Comparison of ENCODE assay signal across 13 cellular contexts in genomic region chr2:134692461-134692860, GRCh38. TPM values are rescaled to one million over a fixed set of nuclear protein-coding genes. Genes with fewer than 3 reads are reported as not detected.
DNase-seq lines count a peak whose midpoint lies in the region; ATAC-seq and TF ChIP-seq lines count a peak whose summit lies in the region.
"Had no signal": no experiment of that assay in that cellular context is flagged by ENCODE, and none has a peak within 500 bp of the region (broad histone marks: within the 10 kb centered on the region; RNA-seq: fewer than 3 reads in every experiment).

No MANE protein-coding gene starts in this region.

- H3K27ac Mint-ChIP-seq in activated CD4-positive, alpha-beta T cell treated with anti-CD3 and anti-CD28 coated beads for 36 hours: no peak overlapping the region
- H3K27ac Mint-ChIP-seq in stimulated activated memory B cell treated with anti-CD40 and anti-IgM and Interleukin-4, amounts not matched to agents 10 μg/mL and 1 μg/mL and 100 μg/mL, for 72 hours: no peak overlapping the region

- CTCF ChIA-PET in activated CD4-positive, alpha-beta T cell treated with anti-CD3 and anti-CD28 coated beads for 36 hours (lab: Charles Lee): no interaction called here
- CTCF ChIA-PET in HCT116 (lab: Charles Lee) (no interaction called here), HEK293T (lab: Yijun Ruan, JAX) (no interaction called here)

- no peak overlapping the region for H3K4me2 ChIP-seq in HCT116 (ENCODE audit: low read length)
- H3K4me2 ChIP-seq in OCI-LY3 (ENCODE audit: low read length): peak overlapping the region; percentile 68
- H3K4me2 ChIP-seq: PC-9 had no signal

- no peaks in the 10 kb centered on the region for H3K9me2 ChIP-seq in HCT116 (ENCODE audit: insufficient read depth)

- no peak overlapping the region for H3K4me3 ChIP-seq in HCT116 (replicated peaks in 1 of 2; ENCODE audit: low read depth in 1 of 2, low read length in 2 of 2)
- peak overlapping the region; percentile 51 for H3K4me3 ChIP-seq in OCI-LY3 (ENCODE audit: low read length)
- H3K4me3 ChIP-seq: PC-9 had no signal

- no peak for TF ChIP-seq RAD21 in HCT116 (IDR thresholded peaks at IDR 0.05; ENCODE audit: low read depth)

- peak; percentile 33 for ATAC-seq in activated CD4-positive, alpha-beta T cell treated with anti-CD3 and anti-CD28 coated beads for 36 hours
- peak; percentile 88 for ATAC-seq in HCT116
- peak; percentile 80 for ATAC-seq in stimulated activated memory B cell treated with anti-CD40 and anti-IgM and Interleukin-4, amounts not matched to agents 10 μg/mL and 1 μg/mL and 100 μg/mL, for 72 hours

- intact Hi-C loops in activated CD4-positive, alpha-beta T cell treated with anti-CD3 and anti-CD28 coated beads for 36 hours (cut with DNase I, micrococcal nuclease): no loop called here
- intact Hi-C loops in HCT116 (cut with micrococcal nuclease): no loop called here

- H3K27me3 ChIP-seq in HCT116 (ENCODE audit: insufficient read depth, low read length) (peaks cover 9% of the 10 kb centered on the region; the same call in 1 of the 2 replicates), OCI-LY3 (ENCODE audit: low read depth, low read length) (no peaks in the 10 kb centered on the region)

- peak in 2 of 3 experiments; percentile 28 to 32; a peak in 2 of 6 replicates for TF ChIP-seq CTCF in HCT116 (IDR thresholded peaks at IDR 0.05 in 2 of 3, conservative IDR thresholded peaks at IDR 0.05 in 1 of 3; ENCODE audit: borderline replicate concordance in 1 of 3, insufficient read depth in 1 of 3, low read depth in 2 of 3, low read length in 2 of 3)
- peak; percentile 65 for TF ChIP-seq CTCF in OCI-LY3 (IDR thresholded peaks at IDR 0.05; ENCODE audit: low read depth, low read length)

- no peak overlapping the region for H3K4me3 Mint-ChIP-seq in activated CD4-positive, alpha-beta T cell treated with anti-CD3 and anti-CD28 coated beads for 36 hours
- H3K4me3 Mint-ChIP-seq in stimulated activated memory B cell treated with anti-CD40 and anti-IgM and Interleukin-4, amounts not matched to agents 10 μg/mL and 1 μg/mL and 100 μg/mL, for 72 hours: no peak overlapping the region

- H4K20me1 ChIP-seq in HCT116 (ENCODE audit: insufficient read depth): no peaks in the 10 kb centered on the region
- H4K20me1 ChIP-seq in OCI-LY3 (ENCODE audit: insufficient read depth, low read length): peaks cover 12% of the 10 kb centered on the region; the same call in 1 of the 2 replicates

- peaks cover 2% of the 10 kb centered on the region for H3K27me3 Mint-ChIP-seq in activated CD4-positive, alpha-beta T cell treated with anti-CD3 and anti-CD28 coated beads for 36 hours
- no peaks in the 10 kb centered on the region for H3K27me3 Mint-ChIP-seq in stimulated activated memory B cell treated with anti-CD40 and anti-IgM and Interleukin-4, amounts not matched to agents 10 μg/mL and 1 μg/mL and 100 μg/mL, for 72 hours

- H2AFZ ChIP-seq in HCT116 (ENCODE audit: low read depth, low read length, poor library complexity, severe bottlenecking): no peak overlapping the region
- H2AFZ ChIP-seq in OCI-LY3 (ENCODE audit: low read depth, low read length): no peak overlapping the region
- H2AFZ ChIP-seq: PC-9 had no signal

- no peak for DNase-seq in activated CD4-positive, alpha-beta T cell treated with anti-CD3 and anti-CD28 coated beads for 36 hours
- no peak for DNase-seq in activated CD4-positive, alpha-beta T cell treated with anti-CD3 and anti-CD28 coated beads for 1 hour
- DNase-seq in HCT116 (ENCODE audit: low read depth, low spot score) (no peak), HEK293T (ENCODE audit: extremely low spot score) (no peak), DMS153 treated with DMSO at 0.1 percent for 48 hours (lab: John Stamatoyannopoulos, UW; ENCODE audit: unreplicated experiment) (no peak), DMS114 treated with DMSO at 0.1 percent for 48 hours (lab: John Stamatoyannopoulos, UW; ENCODE audit: unreplicated experiment) (no peak)
- DNase-seq: cerebellar nuclear complex; kidney; NCI-H1092; PC-9; stimulated activated CD4-positive, alpha-beta T cell treated with anti-CD3 and anti-CD28 coated beads, Interleukin-2, amount 100 ng/mL, for 24 hours had no signal

- H3K4me1 ChIP-seq in HCT116 (ENCODE audit: control insufficient read depth in 1 of 2, insufficient read depth in 2 of 2, low read length in 2 of 2) (no peaks in the 10 kb centered on the region), OCI-LY3 (ENCODE audit: low read length) (peaks cover 34% of the 10 kb centered on the region)

- H3K27ac ChIP-seq in HCT116 (ENCODE audit: low read depth, low read length) (no peak overlapping the region), OCI-LY3 (ENCODE audit: low read length) (no peak overlapping the region)
- H3K27ac ChIP-seq: PC-9 had no signal

- no peak for TF ChIP-seq POLR2A in HCT116 (IDR thresholded peaks at IDR 0.05; ENCODE audit: borderline replicate concordance, extremely low read depth, insufficient read depth, insufficient read length)

- no peaks in the 10 kb centered on the region for H3K36me3 Mint-ChIP-seq in activated CD4-positive, alpha-beta T cell treated with anti-CD3 and anti-CD28 coated beads for 36 hours (ENCODE audit: low read depth)
- H3K36me3 Mint-ChIP-seq in stimulated activated memory B cell treated with anti-CD40 and anti-IgM and Interleukin-4, amounts not matched to agents 10 μg/mL and 1 μg/mL and 100 μg/mL, for 72 hours: no peaks in the 10 kb centered on the region

- H3K9ac ChIP-seq in HCT116 (ENCODE audit: low read length): no peak overlapping the region
- peak overlapping the region; percentile 27; the same call in 1 of the 2 replicates for H3K9ac ChIP-seq in OCI-LY3 (ENCODE audit: low read length)

- H3K36me3 ChIP-seq in HCT116 (ENCODE audit: control insufficient read depth in 1 of 2, insufficient read depth in 2 of 2, low read length in 2 of 2): no peaks in the 10 kb centered on the region
- peaks cover 3% of the 10 kb centered on the region for H3K36me3 ChIP-seq in OCI-LY3 (replicated peaks; ENCODE audit: low read depth, low read length)

- no TSS peak for BruUV-seq in HCT116 (replicated peaks; lab: Mats Ljungman, UMichigan)

- POLR2A ChIA-PET in activated CD4-positive, alpha-beta T cell treated with anti-CD3 and anti-CD28 coated beads for 36 hours (lab: Charles Lee): no interaction called here
- POLR2A ChIA-PET in HCT116 (lab: Charles Lee) (no interaction called here), HEK293T (lab: Yijun Ruan, JAX) (no interaction called here)

- no peaks in the 10 kb centered on the region for H3K4me1 Mint-ChIP-seq in activated CD4-positive, alpha-beta T cell treated with anti-CD3 and anti-CD28 coated beads for 36 hours
- no peaks in the 10 kb centered on the region for H3K4me1 Mint-ChIP-seq in stimulated activated memory B cell treated with anti-CD40 and anti-IgM and Interleukin-4, amounts not matched to agents 10 μg/mL and 1 μg/mL and 100 μg/mL, for 72 hours

- RAD21 ChIA-PET in HCT116 (lab: Charles Lee; ENCODE audit: low non-redundant PET in 1 of 2, low total read pairs in 2 of 2, uncharacterized antibody in 2 of 2, unreplicated experiment in 2 of 2): no interaction called here

- no peaks in the 10 kb centered on the region for H3K9me3 Mint-ChIP-seq in activated CD4-positive, alpha-beta T cell treated with anti-CD3 and anti-CD28 coated beads for 36 hours (ENCODE audit: low read depth)
- no peaks in the 10 kb centered on the region for H3K9me3 Mint-ChIP-seq in stimulated activated memory B cell treated with anti-CD40 and anti-IgM and Interleukin-4, amounts not matched to agents 10 μg/mL and 1 μg/mL and 100 μg/mL, for 72 hours

- no peaks in the 10 kb centered on the region for H3K79me2 ChIP-seq in HCT116 (ENCODE audit: insufficient read depth, low read length)
- H3K79me2 ChIP-seq in OCI-LY3 (ENCODE audit: low read length): peaks cover 56% of the 10 kb centered on the region

- H3K9me3 ChIP-seq in HCT116 (ENCODE audit: control insufficient read depth in 1 of 2, insufficient read depth in 1 of 2, low read depth in 1 of 2, low read length in 2 of 2): no peaks in the 10 kb centered on the region
- H3K9me3 ChIP-seq in OCI-LY3 (ENCODE audit: insufficient read depth, low read length): no peaks in the 10 kb centered on the region

TF ChIP-seq in HCT116, 20 proteins besides CTCF, POLR2A, EP300 and RAD21 (continues in another document):
- TF ChIP-seq ATF3 (IDR thresholded peaks at IDR 0.05) (no peak), FOSL1 (IDR thresholded peaks at IDR 0.05; ENCODE audit: low read depth) (no peak)

TF ChIP-seq in HEK293T, 16 proteins besides CTCF, POLR2A, EP300 and RAD21:
- TF ChIP-seq L3MBTL2 (conservative IDR thresholded peaks at IDR 0.05): no peak

RNA-seq across cellular contexts. Expression of gene TMEM163, which starts 26.3 kb away (rescaled TPM):
- under 1 TPM in 1 of 2 experiments, not detected in 1; 0.11 TPM for total RNA-seq in activated CD4-positive, alpha-beta T cell treated with anti-CD3 and anti-CD28 coated beads for 36 hours
- 0.12 TPM for total RNA-seq in HCT116 (2021; ENCODE audit: unreplicated experiment)
- polyA plus RNA-seq in HCT116 (2012): 0.04 TPM in 1 of 2 replicates, not detected in the other

Comparison
In these comparisons a context has a peak if more than half of its experiments do, and no peak if none do; other contexts are left out.
1. ATAC-seq: peak in every context shown above with its lines; median percentile 88 in HCT116; 80 in stimulated activated memory B cell treated with anti-CD40 and anti-IgM and Interleukin-4, amounts not matched to agents 10 μg/mL and 1 μg/mL and 100 μg/mL, for 72 hours; 33 in activated CD4-positive, alpha-beta T cell treated with anti-CD3 and anti-CD28 coated beads for 36 hours.